ENCODE assay signal across 22 cellular contexts in genomic region chr9:83315649-83316048, GRCh38.
"Had no signal": no experiment of that assay in that cellular context is flagged by ENCODE, and none has a peak within 500 bp of the region (broad histone marks: within the 10 kb centered on the region; RNA-seq: fewer than 3 reads in every experiment).

No MANE protein-coding gene starts in this region.

- ATAC-seq: effector memory CD8-positive, alpha-beta T cell; foreskin keratinocyte; left cardiac atrium; lower lobe of right lung; psoas muscle; sciatic nerve; stimulated activated memory B cell treated with anti-CD40 and anti-IgM and Interleukin-4, amounts not matched to agents 10 μg/mL and 1 μg/mL and 100 μg/mL, for 72 hours; stimulated activated naive CD8-positive, alpha-beta T cell treated with anti-CD3 and anti-CD28 coated beads, Interleukin-15, amount 100 ng/mL, for 72 hours had no signal

- H3K36me3 ChIP-seq: esophagus squamous epithelium, thoracic aorta, transverse colon had no signal

- FAIRE-seq: kidney had no signal

- DNase-seq: effector memory CD8-positive, alpha-beta T cell; esophagus squamous epithelium; foreskin keratinocyte; kidney; left cardiac atrium; left ventricle myocardium inferior; lower lobe of right lung; psoas muscle; retina; spleen; stimulated activated CD4-positive, alpha-beta T cell treated with anti-CD3 and anti-CD28 coated beads, Interleukin-15, amount 100 ng/mL, for 24 hours; stimulated activated CD4-positive, alpha-beta T cell treated with anti-CD3 and anti-CD28 coated beads, Interleukin-1b, Interleukin-23, amount 100 ng/mL, for 48 hours; stimulated activated CD4-positive, alpha-beta T cell treated with anti-CD3 and anti-CD28 coated beads, Interleukin-4, amount 100 ng/mL, for 24 hours; stimulated activated naive CD8-positive, alpha-beta T cell treated with anti-CD3 and anti-CD28 coated beads, Interleukin-15, amount 100 ng/mL, for 72 hours; transverse colon had no signal

- H3K4me3 Mint-ChIP-seq: effector memory CD8-positive, alpha-beta T cell; memory B cell; mesothelial cell of epicardium; natural killer cell treated with Interleukin-12 subunit alpha and Interleukin-12 subunit beta and Interleukin-15 and Interleukin-18, amount 100 ng/mL, for 72 hours; stimulated activated memory B cell treated with anti-CD40 and anti-IgM and Interleukin-4, amounts not matched to agents 10 μg/mL and 1 μg/mL and 100 μg/mL, for 72 hours; stimulated activated naive CD8-positive, alpha-beta T cell treated with anti-CD3 and anti-CD28 coated beads, Interleukin-15, amount 100 ng/mL, for 72 hours had no signal

- H3K4me3 ChIP-seq: esophagus squamous epithelium, left ventricle myocardium inferior, lower lobe of right lung, psoas muscle, spleen, thoracic aorta, transverse colon had no signal

- H3K27ac ChIP-seq: esophagus squamous epithelium, foreskin keratinocyte, left ventricle myocardium inferior, lower lobe of right lung, neutrophil, psoas muscle, spleen, thoracic aorta, transverse colon had no signal

- H3K27me3 ChIP-seq: esophagus squamous epithelium, foreskin keratinocyte, neutrophil, spleen, transverse colon had no signal

- H3K9me3 Mint-ChIP-seq: natural killer cell treated with Interleukin-12 subunit alpha and Interleukin-12 subunit beta and Interleukin-15 and Interleukin-18, amount 100 ng/mL, for 72 hours had no signal

- H3K9me3 ChIP-seq: esophagus squamous epithelium, left ventricle myocardium inferior, lower lobe of right lung, neutrophil, psoas muscle, thoracic aorta, transverse colon had no signal

- H3K27me3 Mint-ChIP-seq: effector memory CD8-positive, alpha-beta T cell; memory B cell; stimulated activated memory B cell treated with anti-CD40 and anti-IgM and Interleukin-4, amounts not matched to agents 10 μg/mL and 1 μg/mL and 100 μg/mL, for 72 hours; stimulated activated naive CD8-positive, alpha-beta T cell treated with anti-CD3 and anti-CD28 coated beads, Interleukin-15, amount 100 ng/mL, for 72 hours had no signal

- H3K36me3 Mint-ChIP-seq: mesothelial cell of epicardium; stimulated activated memory B cell treated with anti-CD40 and anti-IgM and Interleukin-4, amounts not matched to agents 10 μg/mL and 1 μg/mL and 100 μg/mL, for 72 hours had no signal

- H3K27ac Mint-ChIP-seq: effector memory CD8-positive, alpha-beta T cell; memory B cell; mesothelial cell of epicardium; natural killer cell treated with Interleukin-12 subunit alpha and Interleukin-12 subunit beta and Interleukin-15 and Interleukin-18, amount 100 ng/mL, for 72 hours; stimulated activated memory B cell treated with anti-CD40 and anti-IgM and Interleukin-4, amounts not matched to agents 10 μg/mL and 1 μg/mL and 100 μg/mL, for 72 hours had no signal

- H3K4me1 ChIP-seq: foreskin keratinocyte, left ventricle myocardium inferior, lower lobe of right lung, psoas muscle, spleen, transverse colon had no signal

- H3K4me1 Mint-ChIP-seq: memory B cell; mesothelial cell of epicardium; stimulated activated memory B cell treated with anti-CD40 and anti-IgM and Interleukin-4, amounts not matched to agents 10 μg/mL and 1 μg/mL and 100 μg/mL, for 72 hours; stimulated activated naive CD8-positive, alpha-beta T cell treated with anti-CD3 and anti-CD28 coated beads, Interleukin-15, amount 100 ng/mL, for 72 hours had no signal
